In genomic region chr10:70232155-70232858, GRCh38 we compare ENCODE assay signal across 8 cellular contexts. TPM values are rescaled to one million over a fixed set of nuclear protein-coding genes. Genes with fewer than 3 reads are reported as not detected.
DNase-seq lines count a peak whose midpoint lies in the region; ATAC-seq lines count a peak whose summit lies in the region.

No MANE protein-coding gene starts in this region.

- ATAC-seq in memory B cell (ENCODE audit: low read depth) = no peak
- no peak for ATAC-seq in stimulated activated memory B cell treated with anti-CD40 and anti-IgM and Interleukin-4, amounts not matched to agents 10 μg/mL and 1 μg/mL and 100 μg/mL, for 72 hours

- no peaks in the 10 kb centered on the region for H3K9me3 ChIP-seq in MG63
- H3K9me3 ChIP-seq in ectodermal cell (ENCODE audit: control insufficient read depth, low read length) = no peaks in the 10 kb centered on the region

- H3K9me3 Mint-ChIP-seq in activated CD4-positive, alpha-beta T cell treated with anti-CD3 and anti-CD28 coated beads, Interleukin-2, amount 10 ng/mL, durations not matched to agents 7 days and 5 days = no peaks in the 10 kb centered on the region
- no peaks in the 10 kb centered on the region for H3K9me3 Mint-ChIP-seq in memory B cell
- H3K9me3 Mint-ChIP-seq in stimulated activated memory B cell treated with anti-CD40 and anti-IgM and Interleukin-4, amounts not matched to agents 10 μg/mL and 1 μg/mL and 100 μg/mL, for 72 hours = no peaks in the 10 kb centered on the region

- 1% methylated on average over 34 to 36 of the region's 39 CpGs for WGBS in ectodermal cell, 2 experiments

- H3K36me3 Mint-ChIP-seq in activated CD4-positive, alpha-beta T cell treated with anti-CD3 and anti-CD28 coated beads, Interleukin-2, amount 10 ng/mL, durations not matched to agents 7 days and 5 days (ENCODE audit: low read depth) = peaks cover 17% of the 10 kb centered on the region
- H3K36me3 Mint-ChIP-seq in memory B cell = no peaks in the 10 kb centered on the region
- H3K36me3 Mint-ChIP-seq in stimulated activated memory B cell treated with anti-CD40 and anti-IgM and Interleukin-4, amounts not matched to agents 10 μg/mL and 1 μg/mL and 100 μg/mL, for 72 hours = peaks cover 9% of the 10 kb centered on the region

- POLR2A ChIA-PET in activated CD4-positive, alpha-beta T cell treated with anti-CD3 and anti-CD28 coated beads, Interleukin-2, amount 10 ng/mL, durations not matched to agents 7 days and 5 days (lab: Charles Lee) = no interaction called here

- peak overlapping the region; percentile 75 for H3K4me3 Mint-ChIP-seq in activated CD4-positive, alpha-beta T cell treated with anti-CD3 and anti-CD28 coated beads, Interleukin-2, amount 10 ng/mL, durations not matched to agents 7 days and 5 days
- H3K4me3 Mint-ChIP-seq in memory B cell = peak overlapping the region; percentile 95
- H3K4me3 Mint-ChIP-seq in stimulated activated memory B cell treated with anti-CD40 and anti-IgM and Interleukin-4, amounts not matched to agents 10 μg/mL and 1 μg/mL and 100 μg/mL, for 72 hours = peak overlapping the region; percentile 73

- H3K27ac Mint-ChIP-seq in activated CD4-positive, alpha-beta T cell treated with anti-CD3 and anti-CD28 coated beads, Interleukin-2, amount 10 ng/mL, durations not matched to agents 7 days and 5 days = peak overlapping the region; percentile 92
- peak overlapping the region; percentile 71 for H3K27ac Mint-ChIP-seq in memory B cell
- peak overlapping the region; percentile 85 for H3K27ac Mint-ChIP-seq in stimulated activated memory B cell treated with anti-CD40 and anti-IgM and Interleukin-4, amounts not matched to agents 10 μg/mL and 1 μg/mL and 100 μg/mL, for 72 hours

- peak; percentile 78 for DNase-seq in ELR (ENCODE audit: low read depth)
- peak; percentile 23 for DNase-seq in MG63
- peak; percentile 48 for DNase-seq in activated CD4-positive, alpha-beta T cell treated with anti-CD3 and anti-CD28 coated beads, Interleukin-2, amount 10 ng/mL, durations not matched to agents 7 days and 5 days
- peak in 1 of 2 donors; percentile 26 for DNase-seq in memory B cell (ENCODE audit: low spot score in 2 of 2)
- DNase-seq in NCI-H446 treated with DMSO at 0.1 percent for 48 hours (lab: John Stamatoyannopoulos, UW) = no peak
- no peak for DNase-seq in NCI-H1092 (lab: John Stamatoyannopoulos, UW)

- H3K4me3 ChIP-seq in MG63 (peak overlapping the region; percentile 92), ectodermal cell (ENCODE audit: insufficient read depth, low read depth, low read length) (peak overlapping the region; percentile 81)

- CTCF ChIA-PET in activated CD4-positive, alpha-beta T cell treated with anti-CD3 and anti-CD28 coated beads, Interleukin-2, amount 10 ng/mL, durations not matched to agents 7 days and 5 days (lab: Charles Lee) = interaction anchor here (0.7 to 3.1 kb wide), 5 partner anchors 11 to 132 kb away, joined by 4 to 23 read pairs (median 5); no protein-coding TSS in a partner anchor

- H3K27me3 Mint-ChIP-seq in activated CD4-positive, alpha-beta T cell treated with anti-CD3 and anti-CD28 coated beads, Interleukin-2, amount 10 ng/mL, durations not matched to agents 7 days and 5 days = no peaks in the 10 kb centered on the region
- H3K27me3 Mint-ChIP-seq in memory B cell = no peaks in the 10 kb centered on the region
- no peaks in the 10 kb centered on the region for H3K27me3 Mint-ChIP-seq in stimulated activated memory B cell treated with anti-CD40 and anti-IgM and Interleukin-4, amounts not matched to agents 10 μg/mL and 1 μg/mL and 100 μg/mL, for 72 hours

- H3K4me1 ChIP-seq in ectodermal cell (ENCODE audit: control insufficient read depth, insufficient read depth, low read length) = no peaks in the 10 kb centered on the region

- H3K27ac ChIP-seq in ectodermal cell (ENCODE audit: insufficient read depth, low read depth, low read length, poor library complexity, severe bottlenecking) = no peak overlapping the region

- H3K27me3 ChIP-seq in MG63 (no peaks in the 10 kb centered on the region), ectodermal cell (ENCODE audit: control insufficient read depth, insufficient read depth, low read length, poor library complexity, severe bottlenecking) (no peaks in the 10 kb centered on the region)

- H3K4me1 Mint-ChIP-seq in activated CD4-positive, alpha-beta T cell treated with anti-CD3 and anti-CD28 coated beads, Interleukin-2, amount 10 ng/mL, durations not matched to agents 7 days and 5 days = peaks cover 53% of the 10 kb centered on the region
- H3K4me1 Mint-ChIP-seq in memory B cell = peaks cover 3% of the 10 kb centered on the region
- H3K4me1 Mint-ChIP-seq in stimulated activated memory B cell treated with anti-CD40 and anti-IgM and Interleukin-4, amounts not matched to agents 10 μg/mL and 1 μg/mL and 100 μg/mL, for 72 hours = peaks cover 7% of the 10 kb centered on the region

- H3K36me3 ChIP-seq in MG63 = peaks cover 37% of the 10 kb centered on the region
- H3K36me3 ChIP-seq in ectodermal cell (ENCODE audit: control insufficient read depth, insufficient read depth, low read length) = no peaks in the 10 kb centered on the region

RNA-seq across cellular contexts. Expression of gene PPA1, which starts 0.9 kb away (rescaled TPM):
- total RNA-seq in MG63 (2014; rRNA removed; shearing (Covaris generic); ENCODE audit: low replicate concordance) = 437 and 481 TPM in 2 replicates
- 100 to 1,000 TPM; 124 to 132 TPM for total RNA-seq in activated CD4-positive, alpha-beta T cell treated with anti-CD3 and anti-CD28 coated beads, Interleukin-2, amount 10 ng/mL, durations not matched to agents 7 days and 5 days
- 139 TPM for polyA plus RNA-seq in ectodermal cell (2013, experiment 1 of 4)
- 123 TPM for polyA plus RNA-seq in ectodermal cell (2013, experiment 2 of 4)
- 116 TPM for polyA plus RNA-seq in ectodermal cell (2013, experiment 3 of 4)
- 110 TPM for polyA plus RNA-seq in ectodermal cell (2013, experiment 4 of 4)

RNA-seq across cellular contexts. Expression of gene NPFFR1, which starts 51.5 kb away (rescaled TPM):
- total RNA-seq in MG63 (2014; rRNA removed; shearing (Covaris generic); ENCODE audit: low replicate concordance) = not detected in 2 replicates
- not detected for total RNA-seq in activated CD4-positive, alpha-beta T cell treated with anti-CD3 and anti-CD28 coated beads, Interleukin-2, amount 10 ng/mL, durations not matched to agents 7 days and 5 days
- not detected for polyA plus RNA-seq in ectodermal cell (2013, experiment 1 of 4)
- polyA plus RNA-seq in ectodermal cell (2013, experiment 2 of 4) = 0.02 TPM
- not detected for polyA plus RNA-seq in ectodermal cell (2013, experiment 3 of 4)
- polyA plus RNA-seq in ectodermal cell (2013, experiment 4 of 4) = 0.04 TPM

Comparison
In these comparisons a context has a peak if more than half of its experiments do, and no peak if none do; other contexts are left out.
1. DNase-seq: peak in ELR (single experiment), MG63 (single experiment) and activated CD4-positive, alpha-beta T cell treated with anti-CD3 and anti-CD28 coated beads, Interleukin-2, amount 10 ng/mL, durations not matched to agents 7 days and 5 days (single experiment); none in NCI-H446 treated with DMSO at 0.1 percent for 48 hours (single experiment) and NCI-H1092 (single experiment).
2. Peak in every context shown above with its lines, with median percentiles within 50 percentile points of each other: H3K27ac Mint-ChIP-seq and H3K4me3 Mint-ChIP-seq.